Comparison of ENCODE assay signal across 19 cellular contexts in genomic region chr1:38043036-38043747, GRCh38. TPM values are rescaled to one million over a fixed set of nuclear protein-coding genes. Genes with fewer than 3 reads are reported as not detected.
DNase-seq lines count a peak whose midpoint lies in the region; ATAC-seq and TF ChIP-seq lines count a peak whose summit lies in the region.
"Had no signal": no experiment of that assay in that cellular context is flagged by ENCODE, and none has a peak within 500 bp of the region (broad histone marks: within the 10 kb centered on the region; RNA-seq: fewer than 3 reads in every experiment).

No MANE protein-coding gene starts in this region.

- no peaks in the 10 kb centered on the region for H3K36me3 Mint-ChIP-seq in CD4-positive, CD25-positive, alpha-beta regulatory T cell
- H3K36me3 Mint-ChIP-seq in H9 (ENCODE audit: insufficient read depth in 1 of 3, low read depth in 3 of 3), result peaks cover 17 to 42% (median 35%) of the 10 kb centered on the region in 3 experiments
- no peaks in the 10 kb centered on the region for H3K36me3 Mint-ChIP-seq in glutamatergic neuron (ENCODE audit: unreplicated experiment)

- no peak overlapping the region for H3K4ac ChIP-seq in H9 (ENCODE audit: low read depth, low read length)

- no CpG with 5 or more reads among the region's 12 CpGs for WGBS in H9 (ENCODE audit: extremely low coverage, insufficient read length, low lambda C conversion rate)
- WGBS in thyroid gland, 2 donors, result 91 to 98% methylated on average over 8 to 12 of the region's 12 CpGs

- H2BK12ac ChIP-seq in H9 (ENCODE audit: insufficient read length, low read depth, low read length), result no peak overlapping the region

- no peak overlapping the region for H3K9ac ChIP-seq in H9 (ENCODE audit: extremely low read depth, insufficient read length, low read length)

- no peak overlapping the region for H3K23ac ChIP-seq in H9 (ENCODE audit: insufficient read length, low read depth, low read length)

- no peak overlapping the region for H3K4me3 ChIP-seq in CD4-positive, CD25-positive, alpha-beta regulatory T cell (ENCODE audit: low read depth, low read length)
- H3K4me3 ChIP-seq in neuron (ENCODE audit: low read length) (peak overlapping the region; percentile 52), thyroid gland (replicated peaks in 1 of 3) (no peak overlapping the region)
- H3K4me3 ChIP-seq: HAP-1, pancreas, right lobe of liver had no signal

- no peak overlapping the region for H2BK120ac ChIP-seq in H9 (ENCODE audit: low read depth, low read length, poor library complexity, severe bottlenecking)

- no peaks in the 10 kb centered on the region; the same call in 1 of the 2 replicates for H3K79me2 ChIP-seq in H9 (ENCODE audit: insufficient read depth, low read length)

- peaks cover 9% of the 10 kb centered on the region for H3K27me3 ChIP-seq in CD4-positive, CD25-positive, alpha-beta regulatory T cell (ENCODE audit: control insufficient read depth, insufficient read depth, low read length)
- H3K27me3 ChIP-seq in H9 (ENCODE audit: insufficient read depth, low read length) (peaks cover 10% of the 10 kb centered on the region; the same call in 1 of the 2 replicates), neuron (ENCODE audit: insufficient read depth, low read length) (no peaks in the 10 kb centered on the region), thyroid gland (peaks cover 36% of the 10 kb centered on the region)

- no peak overlapping the region for H3K27ac Mint-ChIP-seq in CD4-positive, CD25-positive, alpha-beta regulatory T cell
- H3K27ac Mint-ChIP-seq in H9 (no peak overlapping the region; a peak in 1 of 7 replicates), glutamatergic neuron (ENCODE audit: unreplicated experiment) (peak overlapping the region; percentile 22)

- H3K79me1 ChIP-seq in H9 (ENCODE audit: insufficient read depth, low read depth, low read length, poor library complexity, severe bottlenecking), result no peaks in the 10 kb centered on the region

- no peak for TF ChIP-seq POLR2A in thyroid gland (IDR thresholded peaks at IDR 0.05)

- peaks cover 28% of the 10 kb centered on the region for H3K27me3 Mint-ChIP-seq in CD4-positive, CD25-positive, alpha-beta regulatory T cell
- H3K27me3 Mint-ChIP-seq in H9 (ENCODE audit: low read depth) (peaks cover 44% of the 10 kb centered on the region), glutamatergic neuron (ENCODE audit: unreplicated experiment) (peaks cover 26% of the 10 kb centered on the region)

- peaks cover 25% of the 10 kb centered on the region for H3K4me1 ChIP-seq in CD4-positive, CD25-positive, alpha-beta regulatory T cell (ENCODE audit: control insufficient read depth, insufficient read depth, low read length, poor library complexity, severe bottlenecking)
- H3K4me1 ChIP-seq in H9 (ENCODE audit: insufficient read depth, low read length), result peaks cover 1% of the 10 kb centered on the region; the same call in 1 of the 2 replicates
- H3K4me1 ChIP-seq in neuron (ENCODE audit: insufficient read depth, low read length), result peaks cover 13% of the 10 kb centered on the region
- H3K4me1 ChIP-seq in thyroid gland, result peaks cover 14 to 25% of the 10 kb centered on the region in 2 donors
- H3K4me1 ChIP-seq: HAP-1 had no signal

- H3K27ac ChIP-seq in CD4-positive, CD25-positive, alpha-beta regulatory T cell (ENCODE audit: insufficient read depth, low read length, poor library complexity, severe bottlenecking), result no peak overlapping the region
- no peak overlapping the region for H3K27ac ChIP-seq in H9 (ENCODE audit: insufficient read length, low read depth, low read length)
- H3K27ac ChIP-seq in thyroid gland, result no peak overlapping the region
- H3K27ac ChIP-seq: breast epithelium, coronary artery, heart left ventricle, pancreas, right lobe of liver had no signal

- intact Hi-C loops in thyroid gland (cut with DNase I), result no loop called here

- no peak overlapping the region for H2BK15ac ChIP-seq in H9 (ENCODE audit: low read depth, low read length)

- TF ChIP-seq CTCF in H9 (conservative IDR thresholded peaks at IDR 0.05) (no peak), glutamatergic neuron (IDR thresholded peaks at IDR 0.05; ENCODE audit: partially characterized antibody, unreplicated experiment) (no peak), thyroid gland (IDR thresholded peaks at IDR 0.05) (no peak)

- H2BK5ac ChIP-seq in H9 (ENCODE audit: insufficient read length, low read length), result no peak overlapping the region

- no peak overlapping the region for H3T11ph ChIP-seq in H9 (ENCODE audit: low read length)

- H3K4me3 Mint-ChIP-seq in CD4-positive, CD25-positive, alpha-beta regulatory T cell, result peak overlapping the region; percentile 40 to 83 (median 76)
- H3K4me3 Mint-ChIP-seq in H9, result peak overlapping the region; percentile 38 to 98
- H3K4me3 Mint-ChIP-seq in glutamatergic neuron (ENCODE audit: unreplicated experiment), result peak overlapping the region; percentile 72

- no peaks in the 10 kb centered on the region for H3K36me3 ChIP-seq in CD4-positive, CD25-positive, alpha-beta regulatory T cell (ENCODE audit: control insufficient read depth, insufficient read depth, low read length)
- H3K36me3 ChIP-seq in neuron (ENCODE audit: insufficient read depth, low read length) (peaks cover 3% of the 10 kb centered on the region), thyroid gland (no peaks in the 10 kb centered on the region)
- H3K36me3 ChIP-seq: breast epithelium, HAP-1, heart left ventricle, pancreas, right lobe of liver had no signal

- H3K56ac ChIP-seq in H9 (ENCODE audit: insufficient read length, low read depth, low read length), result no peak overlapping the region

- H3K23me2 ChIP-seq in H9 (ENCODE audit: insufficient read length, low read depth, low read length, poor library complexity, severe bottlenecking), result peaks cover 22% of the 10 kb centered on the region

- H2AK5ac ChIP-seq in H9 (ENCODE audit: insufficient read length, low read length), result no peak overlapping the region

- H4K20me1 ChIP-seq in H9 (ENCODE audit: control insufficient read depth, insufficient read depth, insufficient read length), result no peaks in the 10 kb centered on the region

- H3K9me3 ChIP-seq in CD4-positive, CD25-positive, alpha-beta regulatory T cell (ENCODE audit: control insufficient read depth in 2 of 2, low read length in 2 of 2), result no peaks in the 10 kb centered on the region
- no peaks in the 10 kb centered on the region for H3K9me3 ChIP-seq in H9 (ENCODE audit: control insufficient read depth, low read depth, low read length)
- H3K9me3 ChIP-seq in neuron (ENCODE audit: low read length), result no peaks in the 10 kb centered on the region
- H3K9me3 ChIP-seq in thyroid gland, result no peaks in the 10 kb centered on the region
- H3K9me3 ChIP-seq: breast epithelium, HAP-1, heart left ventricle, pancreas, right lobe of liver had no signal

- no peak overlapping the region for H2AFZ ChIP-seq in H9 (ENCODE audit: low read length)
- H2AFZ ChIP-seq in neuron (ENCODE audit: low read depth, low read length), result no peak overlapping the region

- no peak overlapping the region for H4K8ac ChIP-seq in H9 (replicated peaks; ENCODE audit: insufficient read length, low read depth, low read length)

- H3K14ac ChIP-seq in H9 (ENCODE audit: insufficient read depth, low read length), result no peak overlapping the region

- no peak overlapping the region for H3K4me2 ChIP-seq in H9 (ENCODE audit: insufficient read depth, insufficient read length, low read length)

- H2BK20ac ChIP-seq in H9 (ENCODE audit: low read depth, low read length, poor library complexity, severe bottlenecking), result no peak overlapping the region

- H3K4me1 Mint-ChIP-seq in CD4-positive, CD25-positive, alpha-beta regulatory T cell, result peaks cover 0 to 32% (median under 1%) of the 10 kb centered on the region in 4 donors
- peaks cover 29 to 46% of the 10 kb centered on the region in 2 experiments for H3K4me1 Mint-ChIP-seq in H9
- peaks cover 16% of the 10 kb centered on the region for H3K4me1 Mint-ChIP-seq in glutamatergic neuron (ENCODE audit: low read depth, unreplicated experiment)

- no peak for ATAC-seq in CD4-positive, CD25-positive, alpha-beta regulatory T cell (ENCODE audit: low read depth in 2 of 2)
- ATAC-seq in GM21423 (IDR thresholded peaks at IDR 0.05; ENCODE audit: unreplicated experiment) (no peak), HG02678 (IDR thresholded peaks at IDR 0.05; ENCODE audit: unreplicated experiment) (no peak)
- ATAC-seq: activated CD4-positive, CD25-positive, alpha-beta regulatory T cell treated with anti-CD3 and anti-CD28 coated beads, Interleukin-2, amount 50 U/mL, for 24 hours; heart left ventricle; left ventricle myocardium superior; pancreas; PC-3; right lobe of liver had no signal

- no peaks in the 10 kb centered on the region for H3K9me3 Mint-ChIP-seq in CD4-positive, CD25-positive, alpha-beta regulatory T cell
- peaks cover 2 to 6% of the 10 kb centered on the region in 2 experiments; a peak in 3 of 5 replicates for H3K9me3 Mint-ChIP-seq in H9
- H3K9me3 Mint-ChIP-seq in glutamatergic neuron (ENCODE audit: unreplicated experiment), result peaks cover 3% of the 10 kb centered on the region

- H4K91ac ChIP-seq in H9 (ENCODE audit: insufficient read length, low read depth, low read length), result no peak overlapping the region

- no peak for DNase-seq in CD4-positive, CD25-positive, alpha-beta regulatory T cell
- no peak for DNase-seq in H9
- no peak for DNase-seq in glutamatergic neuron
- DNase-seq in T1000 (lab: John Stamatoyannopoulos, UW), result no peak
- DNase-seq in thyroid gland, result no peak
- DNase-seq: heart left ventricle, left ventricle myocardium superior, NCI-H1930, NCI-H345, pancreas, PC-3, right lobe of liver had no signal

- no peak overlapping the region for H4K5ac ChIP-seq in H9 (ENCODE audit: insufficient read length, low read depth, low read length)

- H3K18ac ChIP-seq in H9 (ENCODE audit: insufficient read length, low read depth, low read length), result no peak overlapping the region

RNA-seq across cellular contexts. Expression of gene POU3F1, which starts 3.4 kb away (rescaled TPM):
- 1.7 TPM for total RNA-seq in CD4-positive, CD25-positive, alpha-beta regulatory T cell
- polyA plus RNA-seq in CD4-positive, CD25-positive, alpha-beta regulatory T cell, result under 1 TPM; 0.11 to 0.49 (median 0.32) TPM
- 5.8 and 7.0 TPM in 2 replicates for total RNA-seq in H9 (2021)
- 9.3 TPM for total RNA-seq in glutamatergic neuron (ENCODE audit: unreplicated experiment)
- not detected for total RNA-seq in thyroid gland
- total RNA-seq: left ventricle myocardium superior, PC-3 had no signal
- polyA plus RNA-seq: heart left ventricle had no signal

RNA-seq across cellular contexts. Expression of gene UTP11, which starts 30.7 kb away (rescaled TPM):
- total RNA-seq in CD4-positive, CD25-positive, alpha-beta regulatory T cell, result 12.3 TPM
- polyA plus RNA-seq in CD4-positive, CD25-positive, alpha-beta regulatory T cell, result 10 to 100 TPM; 21.0 to 31.1 (median 24.9) TPM
- 52.4 and 63.1 TPM in 2 replicates for total RNA-seq in H9 (2021)
- 34.6 TPM for total RNA-seq in glutamatergic neuron (ENCODE audit: unreplicated experiment)
- 10 to 100 TPM; 36.1 to 43.9 (median 39.4) TPM for total RNA-seq in thyroid gland

RNA-seq across cellular contexts. Expression of gene FHL3, which starts 37.9 kb away (rescaled TPM):
- total RNA-seq in CD4-positive, CD25-positive, alpha-beta regulatory T cell, result 4.6 TPM
- 10 to 100 TPM; 11.2 to 20.8 (median 13.3) TPM for polyA plus RNA-seq in CD4-positive, CD25-positive, alpha-beta regulatory T cell
- 32.8 and 34.2 TPM in 2 replicates for total RNA-seq in H9 (2021)
- 20.0 TPM for total RNA-seq in glutamatergic neuron (ENCODE audit: unreplicated experiment)
- 10 to 100 TPM in 2 of 4 donors, 1 to 10 TPM in 2; 7.5 to 13.8 (median 10.4) TPM for total RNA-seq in thyroid gland

RNA-seq across cellular contexts. Expression of gene SF3A3, which starts 53.4 kb away (rescaled TPM):
- 47.6 TPM for total RNA-seq in CD4-positive, CD25-positive, alpha-beta regulatory T cell
- 100 to 1,000 TPM in 3 of 4 donors, 10 to 100 TPM in 1; 90.6 to 118 (median 105) TPM for polyA plus RNA-seq in CD4-positive, CD25-positive, alpha-beta regulatory T cell
- 143 and 144 TPM in 2 replicates for total RNA-seq in H9 (2021)
- 73.0 TPM for total RNA-seq in glutamatergic neuron (ENCODE audit: unreplicated experiment)
- total RNA-seq in thyroid gland, result 10 to 100 TPM; 42.1 to 77.0 (median 46.6) TPM
